11 cellular contexts compared by ENCODE assay signal in genomic region chr2:205156457-205156856, GRCh38.
"Had no signal": no experiment of that assay in that cellular context is flagged by ENCODE, and none has a peak within 500 bp of the region (broad histone marks: within the 10 kb centered on the region; RNA-seq: fewer than 3 reads in every experiment).

No MANE protein-coding gene starts in this region.

- H3K4me2 ChIP-seq: GM23338 had no signal

- H3K4me3 ChIP-seq: GM23248, GM23338, HAP-1 had no signal

- H3K9ac ChIP-seq: GM23248 had no signal

- ATAC-seq: GM23338, HCT116 had no signal

- H3K36me3 ChIP-seq: HAP-1 had no signal

- H3K9me3 ChIP-seq: HAP-1 had no signal

- FAIRE-seq: H1, H54 had no signal

- H2AFZ ChIP-seq: GM23248, GM23338 had no signal

- DNase-seq: GM23248, GOT3, H7, H9, HCEC 1CT, HFFc6 had no signal

- H3K27ac ChIP-seq: GM23248 had no signal
